ENCODE assay signal across 1 cellular context in the genomic region with DNA sequence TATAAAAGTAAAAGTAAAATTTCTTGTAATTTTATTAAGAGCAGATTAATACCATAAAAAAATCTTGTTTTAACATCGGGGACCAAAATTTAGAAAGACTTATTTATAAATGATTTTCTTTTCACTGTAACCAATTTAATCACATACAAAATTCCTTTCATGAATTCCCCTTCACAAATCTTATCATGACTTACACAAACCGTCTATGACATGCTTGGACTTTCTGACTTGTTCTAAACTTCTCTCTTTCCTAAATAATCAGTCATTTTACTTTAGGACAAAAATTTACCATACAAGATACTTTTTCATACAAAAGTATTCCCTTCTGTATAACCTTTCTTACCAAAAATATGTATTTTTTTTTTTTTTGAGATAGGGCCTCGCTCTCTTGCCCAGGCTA.
TF ChIP-seq lines count a peak whose summit lies in the region.

No MANE protein-coding gene starts in this region.

TF ChIP-seq in HEK293, 187 proteins besides CTCF, POLR2A, EP300 and RAD21 (continued from another document and continues in another):
- TF ChIP-seq, protein P1, sequence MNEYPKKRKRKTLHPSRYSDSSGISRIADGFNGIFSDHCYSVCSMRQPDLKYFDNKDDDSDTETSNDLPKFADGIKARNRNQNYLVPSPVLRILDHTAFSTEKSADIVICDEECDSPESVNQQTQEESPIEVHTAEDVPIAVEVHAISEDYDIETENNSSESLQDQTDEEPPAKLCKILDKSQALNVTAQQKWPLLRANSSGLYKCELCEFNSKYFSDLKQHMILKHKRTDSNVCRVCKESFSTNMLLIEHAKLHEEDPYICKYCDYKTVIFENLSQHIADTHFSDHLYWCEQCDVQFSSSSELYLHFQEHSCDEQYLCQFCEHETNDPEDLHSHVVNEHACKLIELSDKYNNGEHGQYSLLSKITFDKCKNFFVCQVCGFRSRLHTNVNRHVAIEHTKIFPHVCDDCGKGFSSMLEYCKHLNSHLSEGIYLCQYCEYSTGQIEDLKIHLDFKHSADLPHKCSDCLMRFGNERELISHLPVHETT (tag by site-specific recombination; IDR thresholded peaks at IDR 0.05) = no peak
- TF ChIP-seq, protein P2, sequence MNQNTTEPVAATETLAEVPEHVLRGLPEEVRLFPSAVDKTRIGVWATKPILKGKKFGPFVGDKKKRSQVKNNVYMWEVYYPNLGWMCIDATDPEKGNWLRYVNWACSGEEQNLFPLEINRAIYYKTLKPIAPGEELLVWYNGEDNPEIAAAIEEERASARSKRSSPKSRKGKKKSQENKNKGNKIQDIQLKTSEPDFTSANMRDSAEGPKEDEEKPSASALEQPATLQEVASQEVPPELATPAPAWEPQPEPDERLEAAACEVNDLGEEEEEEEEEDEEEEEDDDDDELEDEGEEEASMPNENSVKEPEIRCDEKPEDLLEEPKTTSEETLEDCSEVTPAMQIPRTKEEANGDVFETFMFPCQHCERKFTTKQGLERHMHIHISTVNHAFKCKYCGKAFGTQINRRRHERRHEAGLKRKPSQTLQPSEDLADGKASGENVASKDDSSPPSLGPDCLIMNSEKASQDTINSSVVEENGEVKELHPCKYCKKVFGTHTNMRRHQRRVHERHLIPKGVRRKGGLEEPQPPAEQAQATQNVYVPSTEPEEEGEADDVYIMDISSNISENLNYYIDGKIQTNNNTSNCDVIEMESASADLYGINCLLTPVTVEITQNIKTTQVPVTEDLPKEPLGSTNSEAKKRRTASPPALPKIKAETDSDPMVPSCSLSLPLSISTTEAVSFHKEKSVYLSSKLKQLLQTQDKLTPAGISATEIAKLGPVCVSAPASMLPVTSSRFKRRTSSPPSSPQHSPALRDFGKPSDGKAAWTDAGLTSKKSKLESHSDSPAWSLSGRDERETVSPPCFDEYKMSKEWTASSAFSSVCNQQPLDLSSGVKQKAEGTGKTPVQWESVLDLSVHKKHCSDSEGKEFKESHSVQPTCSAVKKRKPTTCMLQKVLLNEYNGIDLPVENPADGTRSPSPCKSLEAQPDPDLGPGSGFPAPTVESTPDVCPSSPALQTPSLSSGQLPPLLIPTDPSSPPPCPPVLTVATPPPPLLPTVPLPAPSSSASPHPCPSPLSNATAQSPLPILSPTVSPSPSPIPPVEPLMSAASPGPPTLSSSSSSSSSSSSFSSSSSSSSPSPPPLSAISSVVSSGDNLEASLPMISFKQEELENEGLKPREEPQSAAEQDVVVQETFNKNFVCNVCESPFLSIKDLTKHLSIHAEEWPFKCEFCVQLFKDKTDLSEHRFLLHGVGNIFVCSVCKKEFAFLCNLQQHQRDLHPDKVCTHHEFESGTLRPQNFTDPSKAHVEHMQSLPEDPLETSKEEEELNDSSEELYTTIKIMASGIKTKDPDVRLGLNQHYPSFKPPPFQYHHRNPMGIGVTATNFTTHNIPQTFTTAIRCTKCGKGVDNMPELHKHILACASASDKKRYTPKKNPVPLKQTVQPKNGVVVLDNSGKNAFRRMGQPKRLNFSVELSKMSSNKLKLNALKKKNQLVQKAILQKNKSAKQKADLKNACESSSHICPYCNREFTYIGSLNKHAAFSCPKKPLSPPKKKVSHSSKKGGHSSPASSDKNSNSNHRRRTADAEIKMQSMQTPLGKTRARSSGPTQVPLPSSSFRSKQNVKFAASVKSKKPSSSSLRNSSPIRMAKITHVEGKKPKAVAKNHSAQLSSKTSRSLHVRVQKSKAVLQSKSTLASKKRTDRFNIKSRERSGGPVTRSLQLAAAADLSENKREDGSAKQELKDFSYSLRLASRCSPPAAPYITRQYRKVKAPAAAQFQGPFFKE (tag by site-specific recombination; IDR thresholded peaks at IDR 0.05; ENCODE audit: borderline replicate concordance) = no peak
- TF ChIP-seq ZNF133 (tag by site-specific recombination; IDR thresholded peaks at IDR 0.05) = no peak
- TF ChIP-seq, protein P3, sequence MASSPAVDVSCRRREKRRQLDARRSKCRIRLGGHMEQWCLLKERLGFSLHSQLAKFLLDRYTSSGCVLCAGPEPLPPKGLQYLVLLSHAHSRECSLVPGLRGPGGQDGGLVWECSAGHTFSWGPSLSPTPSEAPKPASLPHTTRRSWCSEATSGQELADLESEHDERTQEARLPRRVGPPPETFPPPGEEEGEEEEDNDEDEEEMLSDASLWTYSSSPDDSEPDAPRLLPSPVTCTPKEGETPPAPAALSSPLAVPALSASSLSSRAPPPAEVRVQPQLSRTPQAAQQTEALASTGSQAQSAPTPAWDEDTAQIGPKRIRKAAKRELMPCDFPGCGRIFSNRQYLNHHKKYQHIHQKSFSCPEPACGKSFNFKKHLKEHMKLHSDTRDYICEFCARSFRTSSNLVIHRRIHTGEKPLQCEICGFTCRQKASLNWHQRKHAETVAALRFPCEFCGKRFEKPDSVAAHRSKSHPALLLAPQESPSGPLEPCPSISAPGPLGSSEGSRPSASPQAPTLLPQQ (tag by site-specific recombination; IDR thresholded peaks at IDR 0.05) = no peak
- TF ChIP-seq, protein P4, sequence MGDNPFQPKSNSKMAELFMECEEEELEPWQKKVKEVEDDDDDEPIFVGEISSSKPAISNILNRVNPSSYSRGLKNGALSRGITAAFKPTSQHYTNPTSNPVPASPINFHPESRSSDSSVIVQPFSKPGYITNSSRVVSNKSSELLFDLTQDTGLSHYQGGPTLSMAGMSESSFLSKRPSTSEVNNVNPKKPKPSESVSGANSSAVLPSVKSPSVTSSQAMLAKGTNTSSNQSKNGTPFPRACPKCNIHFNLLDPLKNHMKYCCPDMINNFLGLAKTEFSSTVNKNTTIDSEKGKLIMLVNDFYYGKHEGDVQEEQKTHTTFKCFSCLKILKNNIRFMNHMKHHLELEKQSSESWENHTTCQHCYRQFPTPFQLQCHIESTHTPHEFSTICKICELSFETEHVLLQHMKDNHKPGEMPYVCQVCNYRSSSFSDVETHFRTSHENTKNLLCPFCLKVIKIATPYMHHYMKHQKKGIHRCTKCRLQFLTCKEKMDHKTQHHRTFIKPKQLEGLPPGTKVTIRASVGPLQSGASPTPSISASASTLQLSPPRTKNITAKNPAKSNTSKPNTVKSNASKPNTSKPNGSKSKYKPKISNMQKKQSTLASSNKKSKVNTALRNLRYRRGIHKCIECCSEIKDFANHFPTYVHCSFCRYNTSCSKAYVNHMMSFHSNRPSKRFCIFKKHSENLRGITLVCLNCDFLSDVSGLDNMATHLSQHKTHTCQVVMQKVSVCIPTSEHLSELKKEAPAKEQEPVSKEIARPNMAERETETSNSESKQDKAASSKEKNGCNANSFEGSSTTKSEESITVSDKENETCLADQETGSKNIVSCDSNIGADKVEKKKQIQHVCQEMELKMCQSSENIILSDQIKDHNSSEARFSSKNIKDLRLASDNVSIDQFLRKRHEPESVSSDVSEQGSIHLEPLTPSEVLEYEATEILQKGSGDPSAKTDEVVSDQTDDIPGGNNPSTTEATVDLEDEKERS (tag by site-specific recombination; IDR thresholded peaks at IDR 0.05) = 0 out of 2 replicates have a peak, but pooled peaks have one; percentile 24
- TF ChIP-seq SP7 (tag by site-specific recombination; IDR thresholded peaks at IDR 0.05) = no peak
- TF ChIP-seq ZNF670 (tag by site-specific recombination; IDR thresholded peaks at IDR 0.05; ENCODE audit: low read depth) = no peak
- peak; percentile 91 for TF ChIP-seq TRIM28 (IDR thresholded peaks at IDR 0.05; ENCODE audit: borderline replicate concordance, low read length)
- TF ChIP-seq SCRT2 (tag by site-specific recombination; IDR thresholded peaks at IDR 0.05) = no peak
- no peak for TF ChIP-seq YY2 (tag by site-specific recombination; IDR thresholded peaks at IDR 0.05)
- peak; percentile 30 for TF ChIP-seq ZNF529 (tag by site-specific recombination; IDR thresholded peaks at IDR 0.05; ENCODE audit: insufficient replicate concordance)
- TF ChIP-seq, protein P5, sequence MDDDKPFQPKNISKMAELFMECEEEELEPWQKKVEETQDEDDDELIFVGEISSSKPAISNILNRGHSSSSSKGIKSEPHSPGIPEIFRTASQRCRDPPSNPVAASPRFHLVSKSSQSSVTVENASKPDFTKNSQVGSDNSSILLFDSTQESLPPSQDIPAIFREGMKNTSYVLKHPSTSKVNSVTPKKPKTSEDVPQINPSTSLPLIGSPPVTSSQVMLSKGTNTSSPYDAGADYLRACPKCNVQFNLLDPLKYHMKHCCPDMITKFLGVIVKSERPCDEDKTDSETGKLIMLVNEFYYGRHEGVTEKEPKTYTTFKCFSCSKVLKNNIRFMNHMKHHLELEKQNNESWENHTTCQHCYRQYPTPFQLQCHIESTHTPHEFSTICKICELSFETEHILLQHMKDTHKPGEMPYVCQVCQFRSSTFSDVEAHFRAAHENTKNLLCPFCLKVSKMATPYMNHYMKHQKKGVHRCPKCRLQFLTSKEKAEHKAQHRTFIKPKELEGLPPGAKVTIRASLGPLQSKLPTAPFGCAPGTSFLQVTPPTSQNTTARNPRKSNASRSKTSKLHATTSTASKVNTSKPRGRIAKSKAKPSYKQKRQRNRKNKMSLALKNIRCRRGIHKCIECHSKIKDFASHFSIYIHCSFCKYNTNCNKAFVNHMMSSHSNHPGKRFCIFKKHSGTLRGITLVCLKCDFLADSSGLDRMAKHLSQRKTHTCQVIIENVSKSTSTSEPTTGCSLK (tag by site-specific recombination; IDR thresholded peaks at IDR 0.05) = no peak
- TF ChIP-seq ZNF48 (tag by site-specific recombination; IDR thresholded peaks at IDR 0.05) = no peak
- no peak for TF ChIP-seq ZNF561 (tag by site-specific recombination; IDR thresholded peaks at IDR 0.05; ENCODE audit: borderline replicate concordance)
- no peak for TF ChIP-seq ZNF621 (tag by site-specific recombination; IDR thresholded peaks at IDR 0.05)
- no peak for TF ChIP-seq GLI4 (tag by site-specific recombination; IDR thresholded peaks at IDR 0.05)
- TF ChIP-seq OVOL3 (tag by site-specific recombination; IDR thresholded peaks at IDR 0.05) = no peak
- no peak for TF ChIP-seq ZNF473 (tag by site-specific recombination; IDR thresholded peaks at IDR 0.05)
- TF ChIP-seq ZFP41 (tag by site-specific recombination; IDR thresholded peaks at IDR 0.05; ENCODE audit: borderline replicate concordance) = no peak
- no peak for TF ChIP-seq HOXD13 (CRISPR knock-in tag; IDR thresholded peaks at IDR 0.05; ENCODE audit: borderline replicate concordance)
- no peak for TF ChIP-seq WT1 (tag by site-specific recombination; IDR thresholded peaks at IDR 0.05)
- no peak for TF ChIP-seq ZNF138 (tag by site-specific recombination; IDR thresholded peaks at IDR 0.05; ENCODE audit: borderline replicate concordance)
- TF ChIP-seq SP2 (tag by site-specific recombination; IDR thresholded peaks at IDR 0.05) = no peak
- TF ChIP-seq, protein P6, sequence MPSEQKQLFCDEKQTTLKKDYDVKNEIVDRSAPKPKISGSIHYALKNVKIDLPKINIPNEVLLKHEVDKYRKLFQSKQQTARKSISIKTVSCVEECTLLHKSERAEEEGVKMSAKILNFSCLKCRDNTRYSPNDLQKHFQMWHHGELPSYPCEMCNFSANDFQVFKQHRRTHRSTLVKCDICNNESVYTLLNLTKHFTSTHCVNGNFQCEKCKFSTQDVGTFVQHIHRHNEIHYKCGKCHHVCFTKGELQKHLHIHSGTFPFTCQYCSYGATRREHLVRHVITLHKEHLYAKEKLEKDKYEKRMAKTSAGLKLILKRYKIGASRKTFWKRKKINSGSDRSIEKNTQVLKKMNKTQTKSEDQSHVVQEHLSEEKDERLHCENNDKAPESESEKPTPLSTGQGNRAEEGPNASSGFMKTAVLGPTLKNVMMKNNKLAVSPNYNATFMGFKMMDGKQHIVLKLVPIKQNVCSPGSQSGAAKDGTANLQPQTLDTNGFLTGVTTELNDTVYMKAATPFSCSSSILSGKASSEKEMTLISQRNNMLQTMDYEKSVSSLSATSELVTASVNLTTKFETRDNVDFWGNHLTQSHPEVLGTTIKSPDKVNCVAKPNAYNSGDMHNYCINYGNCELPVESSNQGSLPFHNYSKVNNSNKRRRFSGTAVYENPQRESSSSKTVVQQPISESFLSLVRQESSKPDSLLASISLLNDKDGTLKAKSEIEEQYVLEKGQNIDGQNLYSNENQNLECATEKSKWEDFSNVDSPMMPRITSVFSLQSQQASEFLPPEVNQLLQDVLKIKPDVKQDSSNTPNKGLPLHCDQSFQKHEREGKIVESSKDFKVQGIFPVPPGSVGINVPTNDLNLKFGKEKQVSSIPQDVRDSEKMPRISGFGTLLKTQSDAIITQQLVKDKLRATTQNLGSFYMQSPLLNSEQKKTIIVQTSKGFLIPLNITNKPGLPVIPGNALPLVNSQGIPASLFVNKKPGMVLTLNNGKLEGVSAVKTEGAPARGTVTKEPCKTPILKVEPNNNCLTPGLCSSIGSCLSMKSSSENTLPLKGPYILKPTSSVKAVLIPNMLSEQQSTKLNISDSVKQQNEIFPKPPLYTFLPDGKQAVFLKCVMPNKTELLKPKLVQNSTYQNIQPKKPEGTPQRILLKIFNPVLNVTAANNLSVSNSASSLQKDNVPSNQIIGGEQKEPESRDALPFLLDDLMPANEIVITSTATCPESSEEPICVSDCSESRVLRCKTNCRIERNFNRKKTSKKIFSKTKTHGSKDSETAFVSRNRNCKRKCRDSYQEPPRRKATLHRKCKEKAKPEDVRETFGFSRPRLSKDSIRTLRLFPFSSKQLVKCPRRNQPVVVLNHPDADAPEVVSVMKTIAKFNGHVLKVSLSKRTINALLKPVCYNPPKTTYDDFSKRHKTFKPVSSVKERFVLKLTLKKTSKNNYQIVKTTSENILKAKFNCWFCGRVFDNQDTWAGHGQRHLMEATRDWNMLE (tag by site-specific recombination; conservative IDR thresholded peaks at IDR 0.05; ENCODE audit: low read depth) = no peak
- TF ChIP-seq, protein P7, sequence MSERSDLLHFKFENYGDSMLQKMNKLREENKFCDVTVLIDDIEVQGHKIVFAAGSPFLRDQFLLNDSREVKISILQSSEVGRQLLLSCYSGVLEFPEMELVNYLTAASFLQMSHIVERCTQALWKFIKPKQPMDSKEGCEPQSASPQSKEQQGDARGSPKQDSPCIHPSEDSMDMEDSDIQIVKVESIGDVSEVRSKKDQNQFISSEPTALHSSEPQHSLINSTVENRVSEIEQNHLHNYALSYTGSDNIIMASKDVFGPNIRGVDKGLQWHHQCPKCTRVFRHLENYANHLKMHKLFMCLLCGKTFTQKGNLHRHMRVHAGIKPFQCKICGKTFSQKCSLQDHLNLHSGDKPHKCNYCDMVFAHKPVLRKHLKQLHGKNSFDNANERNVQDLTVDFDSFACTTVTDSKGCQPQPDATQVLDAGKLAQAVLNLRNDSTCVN (tag by site-specific recombination; optimal IDR thresholded peaks at IDR 0.05) = no peak
- no peak for TF ChIP-seq ZNF211 (tag by site-specific recombination; IDR thresholded peaks at IDR 0.05; ENCODE audit: low read depth)
- TF ChIP-seq KLF16 (tag by site-specific recombination; IDR thresholded peaks at IDR 0.05) = no peak
- TF ChIP-seq ZNF37A (tag by site-specific recombination; IDR thresholded peaks at IDR 0.05) = 0 out of 2 replicates have a peak, but pooled peaks have one; percentile 42
- no peak for TF ChIP-seq ZNF433 (tag by site-specific recombination; IDR thresholded peaks at IDR 0.05; ENCODE audit: low read depth)
- no peak for TF ChIP-seq ZNF10 (tag by site-specific recombination; IDR thresholded peaks at IDR 0.05)
- TF ChIP-seq MEIS1 (CRISPR knock-in tag; IDR thresholded peaks at IDR 0.05; ENCODE audit: borderline replicate concordance) = no peak
- TF ChIP-seq ZNF391 (tag by site-specific recombination; IDR thresholded peaks at IDR 0.05; ENCODE audit: borderline replicate concordance, low read depth) = no peak
- no peak for TF ChIP-seq ZNF624 (tag by site-specific recombination; IDR thresholded peaks at IDR 0.05)
- TF ChIP-seq, protein P8, sequence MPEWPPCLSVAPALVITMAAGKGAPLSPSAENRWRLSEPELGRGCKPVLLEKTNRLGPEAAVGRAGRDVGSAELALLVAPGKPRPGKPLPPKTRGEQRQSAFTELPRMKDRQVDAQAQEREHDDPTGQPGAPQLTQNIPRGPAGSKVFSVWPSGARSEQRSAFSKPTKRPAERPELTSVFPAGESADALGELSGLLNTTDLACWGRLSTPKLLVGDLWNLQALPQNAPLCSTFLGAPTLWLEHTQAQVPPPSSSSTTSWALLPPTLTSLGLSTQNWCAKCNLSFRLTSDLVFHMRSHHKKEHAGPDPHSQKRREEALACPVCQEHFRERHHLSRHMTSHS (tag by site-specific recombination; IDR thresholded peaks at IDR 0.05) = no peak
